ENCODE assay signal across 19 cellular contexts in the genomic region with DNA sequence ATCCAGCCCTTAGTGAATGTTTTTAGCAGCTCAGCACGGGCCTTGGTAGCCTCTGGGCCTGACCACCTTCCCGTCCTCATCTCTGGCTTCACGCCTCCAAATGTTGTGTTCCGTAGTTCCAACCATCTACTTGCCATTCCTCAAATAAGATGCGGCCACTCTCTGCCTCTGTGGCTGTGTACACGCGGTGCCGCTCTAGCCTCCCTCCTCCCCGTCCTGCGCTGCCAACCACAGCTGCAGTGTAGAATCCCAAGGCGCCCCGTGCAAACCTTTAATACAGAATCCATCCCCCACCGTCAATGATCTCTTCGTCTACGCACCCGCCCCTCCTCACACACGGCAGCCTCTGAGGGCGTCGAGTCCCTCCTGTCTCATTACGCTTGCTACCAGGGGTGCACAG.
DNase-seq lines count a peak whose midpoint lies in the region; ATAC-seq and TF ChIP-seq lines count a peak whose summit lies in the region.
"Had no signal": no experiment of that assay in that cellular context is flagged by ENCODE, and none has a peak within 500 bp of the region (broad histone marks: within the 10 kb centered on the region; RNA-seq: fewer than 3 reads in every experiment).

No MANE protein-coding gene starts in this region.

- no peak overlapping the region for H3K4me2 ChIP-seq in GM23338

- no peaks in the 10 kb centered on the region for H3K27me3 Mint-ChIP-seq in CD4-positive, CD25-positive, alpha-beta regulatory T cell
- peaks cover 14% of the 10 kb centered on the region for H3K27me3 Mint-ChIP-seq in GM23338 (ENCODE audit: insufficient read depth, low read depth, poor library complexity)
- no peaks in the 10 kb centered on the region for H3K27me3 Mint-ChIP-seq in chondrocyte (ENCODE audit: low read depth)
- H3K27me3 Mint-ChIP-seq: activated CD4-positive, alpha-beta T cell treated with anti-CD3 and anti-CD28 coated beads, Interleukin-2, amount 10 ng/mL, durations not matched to agents 24 days and 14 days; activated naive CD4-positive, alpha-beta T cell treated with anti-CD3 and anti-CD28 coated beads, Interleukin-2, amount 50 U/mL, for 24 hours had no signal

- H3K9me3 Mint-ChIP-seq in CD4-positive, CD25-positive, alpha-beta regulatory T cell: no peaks in the 10 kb centered on the region
- H3K9me3 Mint-ChIP-seq in GM23338 (no peaks in the 10 kb centered on the region), chondrocyte (ENCODE audit: low read depth) (no peaks in the 10 kb centered on the region)
- H3K9me3 Mint-ChIP-seq: activated CD4-positive, alpha-beta T cell treated with anti-CD3 and anti-CD28 coated beads, Interleukin-2, amount 10 ng/mL, durations not matched to agents 24 days and 14 days; activated naive CD4-positive, alpha-beta T cell treated with anti-CD3 and anti-CD28 coated beads, Interleukin-2, amount 50 U/mL, for 24 hours had no signal

- H3K9me2 ChIP-seq in GM23338 (ENCODE audit: insufficient read depth): no peaks in the 10 kb centered on the region

- no peak for ATAC-seq in CD4-positive, CD25-positive, alpha-beta regulatory T cell (ENCODE audit: low read depth in 2 of 2)
- ATAC-seq in GM23338: no peak
- ATAC-seq: upper lobe of right lung had no signal

- no peaks in the 10 kb centered on the region for H3F3A ChIP-seq in GM23338 (replicated peaks; ENCODE audit: low read depth)

- H3K4me3 ChIP-seq in CD4-positive, CD25-positive, alpha-beta regulatory T cell (ENCODE audit: low read depth, low read length): no peak overlapping the region
- no peak overlapping the region for H3K4me3 ChIP-seq in GM23338
- H3K4me3 ChIP-seq: breast epithelium, upper lobe of right lung had no signal

- peaks cover 8% of the 10 kb centered on the region for H3K36me3 Mint-ChIP-seq in CD4-positive, CD25-positive, alpha-beta regulatory T cell
- H3K36me3 Mint-ChIP-seq in GM23338 (ENCODE audit: low read depth) (peaks cover 17% of the 10 kb centered on the region; the same call in 2 of the 3 replicates), chondrocyte (ENCODE audit: low read depth) (peaks cover 32% of the 10 kb centered on the region)

- peaks cover 11% of the 10 kb centered on the region for H4K20me1 ChIP-seq in GM23338 (replicated peaks; ENCODE audit: insufficient read depth)

- peaks cover 0 to 6% (median 1%) of the 10 kb centered on the region in 4 donors for H3K4me1 Mint-ChIP-seq in CD4-positive, CD25-positive, alpha-beta regulatory T cell
- H3K4me1 Mint-ChIP-seq in GM23338 (peaks cover 5% of the 10 kb centered on the region), chondrocyte (ENCODE audit: low read depth) (peaks cover 78% of the 10 kb centered on the region)

- no peak for DNase-seq in CD4-positive, CD25-positive, alpha-beta regulatory T cell
- no peak for DNase-seq in GM23338 (ENCODE audit: low spot score)
- DNase-seq in chondrocyte (ENCODE audit: low spot score): no peak
- peak; percentile 38 for DNase-seq in retina
- DNase-seq in NCI-H446 treated with DMSO at 0.1 percent for 48 hours (lab: John Stamatoyannopoulos, UW): no peak
- no peak for DNase-seq in activated CD4-positive, CD25-positive, alpha-beta regulatory T cell treated with anti-CD3 and anti-CD28 coated beads, Interleukin-2, amount 50 U/mL, for 72 hours
- DNase-seq in NCI-H2171 (lab: John Stamatoyannopoulos, UW): no peak
- DNase-seq in cerebellar nuclear complex (lab: John Stamatoyannopoulos, UW): no peak
- DNase-seq: activated CD4-positive, alpha-beta T cell treated with anti-CD3 and anti-CD28 coated beads, Interleukin-2, amount 10 ng/mL, durations not matched to agents 24 days and 14 days; Calu3; dermis blood vessel endothelial cell; Kasumi-1; mesenchymal stem cell; NCI-H1048; NCI-H2029 treated with DMSO at 0.1 percent for 48 hours; NCI-H510A; upper lobe of right lung had no signal

- H3K79me2 ChIP-seq in GM23338 (replicated peaks; ENCODE audit: insufficient read depth): peaks cover 28% of the 10 kb centered on the region

- no peaks in the 10 kb centered on the region for H3K9me3 ChIP-seq in CD4-positive, CD25-positive, alpha-beta regulatory T cell (ENCODE audit: control insufficient read depth in 2 of 2, low read length in 2 of 2)
- H3K9me3 ChIP-seq: breast epithelium, upper lobe of right lung had no signal

- no peaks in the 10 kb centered on the region for H3K4me1 ChIP-seq in CD4-positive, CD25-positive, alpha-beta regulatory T cell (ENCODE audit: control insufficient read depth, insufficient read depth, low read length, poor library complexity, severe bottlenecking)
- no peaks in the 10 kb centered on the region; the same call in 1 of the 2 replicates for H3K4me1 ChIP-seq in GM23338 (ENCODE audit: insufficient read depth)

- H3K27me3 ChIP-seq in CD4-positive, CD25-positive, alpha-beta regulatory T cell (ENCODE audit: control insufficient read depth, insufficient read depth, low read length): no peaks in the 10 kb centered on the region
- no peaks in the 10 kb centered on the region for H3K27me3 ChIP-seq in GM23338 (ENCODE audit: insufficient read depth)
- H3K27me3 ChIP-seq: breast epithelium, upper lobe of right lung had no signal

- TF ChIP-seq CTCF in GM23338 (conservative IDR thresholded peaks at IDR 0.05; ENCODE audit: low read depth in 2 of 2) (no peak), chondrocyte (IDR thresholded peaks at IDR 0.05) (no peak)

- H3K4me3 Mint-ChIP-seq in CD4-positive, CD25-positive, alpha-beta regulatory T cell: no peak overlapping the region
- no peak overlapping the region for H3K4me3 Mint-ChIP-seq in GM23338
- no peak overlapping the region for H3K4me3 Mint-ChIP-seq in chondrocyte (ENCODE audit: unreplicated experiment)
- H3K4me3 Mint-ChIP-seq: activated CD4-positive, alpha-beta T cell treated with anti-CD3 and anti-CD28 coated beads, Interleukin-2, amount 10 ng/mL, durations not matched to agents 24 days and 14 days; activated naive CD4-positive, alpha-beta T cell treated with anti-CD3 and anti-CD28 coated beads, Interleukin-2, amount 50 U/mL, for 24 hours had no signal

- no peaks in the 10 kb centered on the region for H3K36me3 ChIP-seq in CD4-positive, CD25-positive, alpha-beta regulatory T cell (ENCODE audit: control insufficient read depth, insufficient read depth, low read length)
- no peaks in the 10 kb centered on the region; the same call in 1 of the 2 replicates for H3K36me3 ChIP-seq in GM23338 (ENCODE audit: insufficient read depth)
- H3K36me3 ChIP-seq: breast epithelium had no signal

- H3K27ac Mint-ChIP-seq in CD4-positive, CD25-positive, alpha-beta regulatory T cell: peak overlapping the region in 2 of 3 donors; percentile 27 to 45
- H3K27ac Mint-ChIP-seq in GM23338: 0 out of 2 replicates have a peak overlapping the region, but pooled peaks have one; percentile 7
- peak overlapping the region; percentile 99 for H3K27ac Mint-ChIP-seq in chondrocyte (ENCODE audit: unreplicated experiment)
- H3K27ac Mint-ChIP-seq: activated CD4-positive, alpha-beta T cell treated with anti-CD3 and anti-CD28 coated beads, Interleukin-2, amount 10 ng/mL, durations not matched to agents 24 days and 14 days had no signal

- H2AFZ ChIP-seq in GM23338: no peak overlapping the region

- no peak overlapping the region for H3K27ac ChIP-seq in CD4-positive, CD25-positive, alpha-beta regulatory T cell (ENCODE audit: insufficient read depth, low read length, poor library complexity, severe bottlenecking)
- no peak overlapping the region for H3K27ac ChIP-seq in GM23338 (ENCODE audit: low read depth)
- H3K27ac ChIP-seq: upper lobe of right lung had no signal

TF ChIP-seq in GM23338, 12 proteins besides CTCF, POLR2A, EP300 and RAD21 (continues in another document):
- no peak for TF ChIP-seq ZNF331 (CRISPR knock-in tag; IDR thresholded peaks at IDR 0.05; ENCODE audit: low read depth)
- TF ChIP-seq NANOG (IDR thresholded peaks at IDR 0.05; ENCODE audit: borderline replicate concordance): no peak
- no peak for TF ChIP-seq ETS1 (IDR thresholded peaks at IDR 0.05)
- TF ChIP-seq JUNB (IDR thresholded peaks at IDR 0.05; ENCODE audit: unreplicated experiment): no peak
- no peak for TF ChIP-seq REST (IDR thresholded peaks at IDR 0.05; ENCODE audit: unreplicated experiment)
- no peak for TF ChIP-seq STAT1 (IDR thresholded peaks at IDR 0.05; ENCODE audit: unreplicated experiment)
- no peak for TF ChIP-seq EZH2phosphoT487 (IDR thresholded peaks at IDR 0.05; ENCODE audit: unreplicated experiment)

Comparison
In these comparisons a context has a peak if more than half of its experiments do, and no peak if none do; other contexts are left out.
1. H3K27ac Mint-ChIP-seq: peak in every context shown above with its lines; median percentile 99 in chondrocyte; 36 in CD4-positive, CD25-positive, alpha-beta regulatory T cell; 7 in GM23338.